Comparison of ENCODE assay signal across 1 cellular context in genomic region chr16:85611455-85612190, GRCh38.
TF ChIP-seq lines count a peak whose summit lies in the region.

No MANE protein-coding gene starts in this region.

TF ChIP-seq in K562, 482 proteins besides CTCF, POLR2A, EP300 and RAD21 (continued from another document and continues in another):
- TF ChIP-seq SIRT6 (IDR thresholded peaks at IDR 0.05; ENCODE audit: low read depth, low read length) (no peak), HSF4 (CRISPR knock-in tag; IDR thresholded peaks at IDR 0.05; ENCODE audit: borderline replicate concordance) (no peak), TCF15 (CRISPR knock-in tag; IDR thresholded peaks at IDR 0.05) (no peak), NR2C1 (IDR thresholded peaks at IDR 0.05) (0 out of 2 replicates have a peak, but pooled peaks have one; percentile 27), NR2C1 (tag; IDR thresholded peaks at IDR 0.05) (no peak), CXXC5 (CRISPR knock-in tag; IDR thresholded peaks at IDR 0.05) (peak; percentile 70; the same call in 1 of the 2 replicates), HDAC3 (IDR thresholded peaks at IDR 0.05; ENCODE audit: borderline replicate concordance, partially characterized antibody) (no peak), TCF7 (IDR thresholded peaks at IDR 0.05; ENCODE audit: borderline replicate concordance) (no peak), ZNF311 (CRISPR knock-in tag; IDR thresholded peaks at IDR 0.05) (no peak), ZC3H4 (CRISPR knock-in tag; IDR thresholded peaks at IDR 0.05; ENCODE audit: borderline replicate concordance) (no peak), NONO (IDR thresholded peaks at IDR 0.05; ENCODE audit: low read depth in 2 of 2, low read length in 1 of 2) (peak in 1 of 2 experiments; percentile 33; a peak in 1 of 4 replicates), DIDO1 (tag; IDR thresholded peaks at IDR 0.05; ENCODE audit: low read depth) (no peak), RB1 (IDR thresholded peaks at IDR 0.05; ENCODE audit: low read depth) (peak; percentile 42), SMAD3 (CRISPR knock-in tag; conservative IDR thresholded peaks at IDR 0.05) (no peak), FOXO4 (CRISPR knock-in tag; IDR thresholded peaks at IDR 0.05) (no peak), MXI1 (IDR thresholded peaks at IDR 0.05; ENCODE audit: low read depth, low read length) (no peak), ATF7 (IDR thresholded peaks at IDR 0.05) (peak; percentile 53), POLR3G (IDR thresholded peaks at IDR 0.05; ENCODE audit: extremely low read depth, insufficient read length, insufficient replicate concordance) (no peak), ZFP1 (CRISPR knock-in tag; IDR thresholded peaks at IDR 0.05) (no peak), ZNF699 (CRISPR knock-in tag; IDR thresholded peaks at IDR 0.05; ENCODE audit: insufficient replicate concordance) (no peak), ZHX1 (conservative IDR thresholded peaks at IDR 0.05; ENCODE audit: low read length) (no peak), TFAM (CRISPR knock-in tag; conservative IDR thresholded peaks at IDR 0.05) (no peak), SMARCE1 (IDR thresholded peaks at IDR 0.05) (no peak), MED1 (CRISPR knock-in tag; IDR thresholded peaks at IDR 0.05; ENCODE audit: borderline replicate concordance) (no peak), ZNF395 (CRISPR knock-in tag; IDR thresholded peaks at IDR 0.05) (peak; percentile 47; the same call in 1 of the 2 replicates), ZNF277 (CRISPR knock-in tag; IDR thresholded peaks at IDR 0.05; ENCODE audit: borderline replicate concordance) (no peak), SIN3A (IDR thresholded peaks at IDR 0.05; ENCODE audit: borderline replicate concordance in 2 of 2, control insufficient read depth in 1 of 2, low read depth in 2 of 2, low read length in 2 of 2) (peak in 1 of 2 experiments; percentile 34; a peak in 1 of 4 replicates), PRDM10 (IDR thresholded peaks at IDR 0.05; ENCODE audit: partially characterized antibody) (no peak), JUND (IDR thresholded peaks at IDR 0.05; ENCODE audit: borderline replicate concordance, low read depth, low read length) (no peak), JUND (tag; IDR thresholded peaks at IDR 0.05; ENCODE audit: borderline replicate concordance, low read depth, low read length) (no peak), ZMIZ1 (IDR thresholded peaks at IDR 0.05; ENCODE audit: low read depth in 2 of 2, low read length in 2 of 2) (no peak; a peak in 1 of 4 replicates), KDM5B (IDR thresholded peaks at IDR 0.05; ENCODE audit: insufficient replicate concordance, low read depth, low read length) (peak; percentile 38), TFAP4 (CRISPR knock-in tag; IDR thresholded peaks at IDR 0.05; ENCODE audit: borderline replicate concordance) (no peak; the same call in 1 of the 2 replicates), CHCHD3 (CRISPR knock-in tag; IDR thresholded peaks at IDR 0.05) (no peak), REST (CRISPR knock-in tag; IDR thresholded peaks at IDR 0.05; ENCODE audit: low read depth) (peak; percentile 46; the same call in 1 of the 2 replicates), NELFE (IDR thresholded peaks at IDR 0.05; ENCODE audit: insufficient read depth, insufficient read length) (no peak), COPS2 (conservative IDR thresholded peaks at IDR 0.05) (no peak), KLF10 (CRISPR knock-in tag; IDR thresholded peaks at IDR 0.05) (no peak), HNRNPL (IDR thresholded peaks at IDR 0.05; ENCODE audit: low read depth, low read length) (peak; percentile 90), ZNF77 (CRISPR knock-in tag; IDR thresholded peaks at IDR 0.05) (no peak), RBM34 (IDR thresholded peaks at IDR 0.05; ENCODE audit: borderline replicate concordance, insufficient read depth, low read length) (no peak), ZNF57 (CRISPR knock-in tag; IDR thresholded peaks at IDR 0.05) (no peak), FOXP1 (CRISPR knock-in tag; IDR thresholded peaks at IDR 0.05) (0 out of 2 replicates have a peak, but pooled peaks have one; percentile 28), HOXB6 (CRISPR knock-in tag; IDR thresholded peaks at IDR 0.05; ENCODE audit: borderline replicate concordance) (no peak), FOXK1 (CRISPR knock-in tag; IDR thresholded peaks at IDR 0.05; ENCODE audit: borderline replicate concordance) (no peak), POLR2B (IDR thresholded peaks at IDR 0.05; ENCODE audit: low read depth, partially characterized antibody) (peak; percentile 2), FOXA1 (IDR thresholded peaks at IDR 0.05; ENCODE audit: borderline replicate concordance) (no peak), LCOR (CRISPR knock-in tag; IDR thresholded peaks at IDR 0.05) (no peak)
